Comparison of ENCODE assay signal across 19 cellular contexts in genomic region chr7:76233538-76234281, GRCh38. TPM values are rescaled to one million over a fixed set of nuclear protein-coding genes. Genes with fewer than 3 reads are reported as not detected.
DNase-seq lines count a peak whose midpoint lies in the region; ATAC-seq and TF ChIP-seq lines count a peak whose summit lies in the region.
"Had no signal": no experiment of that assay in that cellular context is flagged by ENCODE, and none has a peak within 500 bp of the region (broad histone marks: within the 10 kb centered on the region; RNA-seq: fewer than 3 reads in every experiment).

No MANE protein-coding gene starts in this region.

- H3K9me3 Mint-ChIP-seq in WTC11 = no peaks in the 10 kb centered on the region
- H3K9me3 Mint-ChIP-seq: activated CD4-positive, alpha-beta memory T cell treated with anti-CD3 and anti-CD28 coated beads, Interleukin-2, amount 10 ng/mL, durations not matched to agents 7 days and 5 days; immature natural killer cell; stimulated activated naive CD8-positive, alpha-beta T cell treated with anti-CD3 and anti-CD28 coated beads, Interleukin-15, amount 100 ng/mL, for 72 hours had no signal

- H3K4me3 Mint-ChIP-seq in WTC11 = peak overlapping the region; percentile 70

- H3K4me3 ChIP-seq in cardiac muscle cell (no peak overlapping the region), iPS DF 6.9 (ENCODE audit: low read length) (no peak overlapping the region)
- H3K4me3 ChIP-seq: ascending aorta had no signal

- intact Hi-C loops in cardiac septum (cut with DNase I) = no loop called here

- H3K36me3 Mint-ChIP-seq in WTC11 = no peaks in the 10 kb centered on the region
- H3K36me3 Mint-ChIP-seq: immature natural killer cell had no signal

- H3K27me3 Mint-ChIP-seq in WTC11 (ENCODE audit: low read depth) = no peaks in the 10 kb centered on the region; the same call in none of the 2 replicates

- H3K4me1 ChIP-seq in cardiac muscle cell (ENCODE audit: low read depth) (no peaks in the 10 kb centered on the region), iPS DF 6.9 (ENCODE audit: control insufficient read depth, insufficient read depth, low read length) (peaks cover 14% of the 10 kb centered on the region)
- H3K4me1 ChIP-seq: ascending aorta had no signal

- H3K9me3 ChIP-seq in cardiac muscle cell (ENCODE audit: low read depth) (no peaks in the 10 kb centered on the region), iPS DF 6.9 (ENCODE audit: control insufficient read depth, insufficient read depth, low read length) (no peaks in the 10 kb centered on the region)
- H3K9me3 ChIP-seq: ascending aorta had no signal

- TF ChIP-seq CTCF in cardiac muscle cell (IDR thresholded peaks at IDR 0.05; ENCODE audit: low read depth, low read length) = no peak
- TF ChIP-seq CTCF in WTC11 (IDR thresholded peaks at IDR 0.05) = no peak

- POLR2A ChIA-PET in WTC11 (lab: Charles Lee) = interaction anchor here (0.6 to 3.1 kb wide), 14 partner anchors 9 to 165 kb away, joined by 3 to 19 read pairs (median 4); partner anchors contain the start of gene HSPB1

- DNase-seq in cardiac muscle cell (ENCODE audit: low read depth in 1 of 2, low spot score in 1 of 2) (peak; percentile 31 to 32), cardiac septum (ENCODE audit: low spot score) (no peak), WTC11 (ENCODE audit: low spot score) (peak; percentile 27), iPS DF 6.9 (ENCODE audit: low read depth, low spot score) (peak; percentile 47), SKM-1 treated with dmso at 0.1 percent for 144 hours (lab: John Stamatoyannopoulos, UW; ENCODE audit: unreplicated experiment) (no peak)
- no peak for DNase-seq in effector CD8-positive, alpha-beta T cell (lab: John Stamatoyannopoulos, UW)
- DNase-seq: activated CD4-positive, alpha-beta memory T cell treated with anti-CD3 and anti-CD28 coated beads, Interleukin-2, amount 10 ng/mL, durations not matched to agents 7 days and 5 days; Calu3; immature natural killer cell; NCI-H187; Right ventricle myocardium superior; stimulated activated naive CD8-positive, alpha-beta T cell treated with anti-CD3 and anti-CD28 coated beads, Interleukin-15, amount 100 ng/mL, for 72 hours; T-helper 9 cell had no signal

- peaks cover 14% of the 10 kb centered on the region for H3K27me3 ChIP-seq in cardiac muscle cell
- no peaks in the 10 kb centered on the region for H3K27me3 ChIP-seq in iPS DF 6.9 (ENCODE audit: control insufficient read depth, insufficient read depth, low read length)
- H3K27me3 ChIP-seq: ascending aorta had no signal

- no CpG with 5 or more reads among the region's 5 CpGs for WGBS in iPS DF 6.9 (ENCODE audit: insufficient coverage, insufficient read length)

- H3K27ac ChIP-seq in cardiac muscle cell (no peak overlapping the region), iPS DF 6.9 (ENCODE audit: low read length) (no peak overlapping the region), temporal lobe (ENCODE audit: low read depth, low read length) (peak overlapping the region; percentile 14)
- H3K27ac ChIP-seq: ascending aorta, KMS-11 had no signal

- peak; percentile 45 for ATAC-seq in WTC11
- no peak for ATAC-seq in GM21381 (IDR thresholded peaks at IDR 0.05; ENCODE audit: unreplicated experiment)
- ATAC-seq: HCT116; stimulated activated naive CD8-positive, alpha-beta T cell treated with anti-CD3 and anti-CD28 coated beads, Interleukin-15, amount 100 ng/mL, for 72 hours had no signal

- CTCF ChIA-PET in WTC11 (lab: Charles Lee) = interaction anchor here (0.6 to 4.2 kb wide), 12 partner anchors 12 to 165 kb away, joined by 3 to 48 read pairs (median 8); partner anchors contain the start of gene SRRM3

- H3K36me3 ChIP-seq in cardiac muscle cell (no peaks in the 10 kb centered on the region), iPS DF 6.9 (ENCODE audit: control insufficient read depth, insufficient read depth, low read length) (no peaks in the 10 kb centered on the region)
- H3K36me3 ChIP-seq: ascending aorta had no signal

- peak overlapping the region; percentile 89 for H3K27ac Mint-ChIP-seq in WTC11
- H3K27ac Mint-ChIP-seq: activated CD4-positive, alpha-beta memory T cell treated with anti-CD3 and anti-CD28 coated beads, Interleukin-2, amount 10 ng/mL, durations not matched to agents 7 days and 5 days; memory B cell; stimulated activated naive CD8-positive, alpha-beta T cell treated with anti-CD3 and anti-CD28 coated beads, Interleukin-15, amount 100 ng/mL, for 72 hours had no signal

- H3K4me1 Mint-ChIP-seq in WTC11 = peaks cover 67% of the 10 kb centered on the region
- H3K4me1 Mint-ChIP-seq: stimulated activated naive CD8-positive, alpha-beta T cell treated with anti-CD3 and anti-CD28 coated beads, Interleukin-15, amount 100 ng/mL, for 72 hours had no signal

TF ChIP-seq in WTC11, 78 proteins besides CTCF, POLR2A, EP300 and RAD21:
- TF ChIP-seq ATF2 (CRISPR knock-in tag; IDR thresholded peaks at IDR 0.05; ENCODE audit: borderline replicate concordance, low read depth) (no peak), PRDM15 (CRISPR knock-in tag; IDR thresholded peaks at IDR 0.05) (0 out of 2 replicates have a peak, but pooled peaks have one; percentile 38)

RNA-seq across cellular contexts. Expression of gene SRRM3, which starts 32.0 kb away (rescaled TPM):
- total RNA-seq in cardiac muscle cell = 0.89 and 1.2 TPM in 2 replicates
- polyA plus RNA-seq in cardiac muscle cell = 1.3 and 2.7 TPM in 2 replicates
- 7.6 TPM for total RNA-seq in cardiac septum
- 17.7 to 24.6 TPM (median 20.7 TPM) in 3 replicates for total RNA-seq in WTC11 (2021)
- 8.1 TPM for total RNA-seq in temporal lobe
- total RNA-seq: activated CD4-positive, alpha-beta memory T cell treated with anti-CD3 and anti-CD28 coated beads, Interleukin-2, amount 10 ng/mL, durations not matched to agents 7 days and 5 days had no signal
- polyA plus RNA-seq: immature natural killer cell had no signal

Comparison
In these comparisons a context has a peak if more than half of its experiments do, and no peak if none do; other contexts are left out.
1. DNase-seq: peak in cardiac muscle cell (2 of 2), WTC11 (single experiment) and iPS DF 6.9 (single experiment); none in cardiac septum (single experiment), SKM-1 treated with dmso at 0.1 percent for 144 hours (single experiment) and effector CD8-positive, alpha-beta T cell (single experiment).